12 cellular contexts compared by ENCODE assay signal in genomic region chr9:22005700-22006605, GRCh38. TPM values are rescaled to one million over a fixed set of nuclear protein-coding genes. Genes with fewer than 3 reads are reported as not detected.
DNase-seq lines count a peak whose midpoint lies in the region; ATAC-seq, FAIRE-seq and TF ChIP-seq lines count a peak whose summit lies in the region.
"Had no signal": no experiment of that assay in that cellular context is flagged by ENCODE, and none has a peak within 500 bp of the region (broad histone marks: within the 10 kb centered on the region; RNA-seq: fewer than 3 reads in every experiment).

No MANE protein-coding gene starts in this region.

- H3K4me1 ChIP-seq in hepatocyte (ENCODE audit: insufficient read depth) (no peaks in the 10 kb centered on the region), small intestine (ENCODE audit: control insufficient read depth in 2 of 2, insufficient read depth in 1 of 2, low read depth in 1 of 2, low read length in 1 of 2) (no peaks in the 10 kb centered on the region)

- H3K9me3 ChIP-seq in hepatocyte (ENCODE audit: low read depth) (no peaks in the 10 kb centered on the region), small intestine (ENCODE audit: control insufficient read depth, low read depth) (no peaks in the 10 kb centered on the region)

- no peak overlapping the region for H3K4me3 Mint-ChIP-seq in activated CD8-positive, alpha-beta memory T cell treated with anti-CD3 and anti-CD28 coated beads, Interleukin-2, amount 10 ng/mL, durations not matched to agents 7 days and 5 days
- peak overlapping the region; percentile 16 for H3K4me3 Mint-ChIP-seq in activated T-helper 2 cell treated with anti-CD3 and anti-CD28 coated beads, Interferon-gamma antibody, Interleukin-2, Interleukin-4, amounts not matched to agents 10 μg/mL and 5 μg/mL and 100 μg/mL, durations not matched to agents 14 hours and 24 hours and 36 hours (ENCODE audit: low read depth)

- peaks cover 10% of the 10 kb centered on the region for H3K36me3 Mint-ChIP-seq in activated CD8-positive, alpha-beta memory T cell treated with anti-CD3 and anti-CD28 coated beads, Interleukin-2, amount 10 ng/mL, durations not matched to agents 7 days and 5 days
- H3K36me3 Mint-ChIP-seq in activated T-helper 2 cell treated with anti-CD3 and anti-CD28 coated beads, Interferon-gamma antibody, Interleukin-2, Interleukin-4, amounts not matched to agents 10 μg/mL and 5 μg/mL and 100 μg/mL, durations not matched to agents 14 hours and 24 hours and 36 hours (ENCODE audit: low read depth), result peaks cover 16% of the 10 kb centered on the region
- H3K36me3 Mint-ChIP-seq: immature natural killer cell had no signal

- H3K36me3 ChIP-seq in hepatocyte (replicated peaks; ENCODE audit: insufficient read depth, low read depth) (no peaks in the 10 kb centered on the region), small intestine (ENCODE audit: control insufficient read depth in 2 of 2, insufficient read depth in 2 of 2, low read length in 2 of 2) (peaks cover 0 to 6% of the 10 kb centered on the region in 2 donors)

- H3K27me3 ChIP-seq in hepatocyte, result peaks cover 64% of the 10 kb centered on the region
- peaks cover 0 to 16% of the 10 kb centered on the region in 2 donors for H3K27me3 ChIP-seq in small intestine (ENCODE audit: control insufficient read depth in 2 of 2, insufficient read depth in 2 of 2, low read length in 2 of 2)

- no peaks in the 10 kb centered on the region for H3K9me2 ChIP-seq in hepatocyte (replicated peaks; ENCODE audit: insufficient read depth)

- TF ChIP-seq CTCF in hepatocyte (IDR thresholded peaks at IDR 0.05; ENCODE audit: poor library complexity), result no peak

- CTCF ChIA-PET in activated CD8-positive, alpha-beta memory T cell treated with anti-CD3 and anti-CD28 coated beads, Interleukin-2, amount 10 ng/mL, durations not matched to agents 7 days and 5 days (lab: Charles Lee), result interaction anchor here (3.3 to 5.9 kb wide), 4 partner anchors 11 to 193 kb away, joined by 37 to 72 read pairs (median 66); partner anchors contain the start of genes CDKN2A and CDKN2B-AS1

- DNase-seq in activated CD8-positive, alpha-beta memory T cell treated with anti-CD3 and anti-CD28 coated beads for 24 hours, result peak; percentile 55
- DNase-seq in activated CD8-positive, alpha-beta memory T cell treated with anti-CD3 and anti-CD28 coated beads, Interleukin-2, amount 10 ng/mL, durations not matched to agents 7 days and 5 days, result no peak
- no peak for DNase-seq in activated T-helper 2 cell treated with anti-CD3 and anti-CD28 coated beads, Interferon-gamma antibody, Interleukin-2, Interleukin-4, amounts not matched to agents 10 μg/mL and 5 μg/mL and 100 μg/mL, durations not matched to agents 14 hours and 24 hours and 36 hours (ENCODE audit: low spot score)
- DNase-seq in hepatocyte (ENCODE audit: low spot score), result peak; percentile 22
- DNase-seq in small intestine, result peak; percentile 39
- DNase-seq in substantia nigra (lab: John Stamatoyannopoulos, UW), result no peak
- DNase-seq in UCSD-AML1 (lab: John Stamatoyannopoulos, UW; ENCODE audit: unreplicated experiment), result no peak
- no peak for DNase-seq in mesenteric fat pad (ENCODE audit: low spot score)
- DNase-seq: activated CD4-positive, alpha-beta T cell treated with anti-CD3 and anti-CD28 coated beads, Interleukin-2, amount 50 U/mL, for 1 hour; caudate nucleus; immature natural killer cell; NCI-H1092 treated with DMSO at 0.1 percent for 48 hours had no signal

- H3K4me2 ChIP-seq in hepatocyte, result peak overlapping the region; percentile 70

- H4K20me1 ChIP-seq in hepatocyte (ENCODE audit: insufficient read depth, poor library complexity, severe bottlenecking), result no peaks in the 10 kb centered on the region

- intact Hi-C loops in activated T-helper 2 cell treated with anti-CD3 and anti-CD28 coated beads, Interferon-gamma antibody, Interleukin-2, Interleukin-4, amounts not matched to agents 10 μg/mL and 5 μg/mL and 100 μg/mL, durations not matched to agents 14 hours and 24 hours and 36 hours (cut with micrococcal nuclease), result loop anchor here (2.0 kb wide), 1 partner anchor 31 kb away; no protein-coding TSS in a partner anchor

- H3K27ac Mint-ChIP-seq in activated CD8-positive, alpha-beta memory T cell treated with anti-CD3 and anti-CD28 coated beads, Interleukin-2, amount 10 ng/mL, durations not matched to agents 7 days and 5 days, result no peak overlapping the region
- H3K27ac Mint-ChIP-seq in activated T-helper 2 cell treated with anti-CD3 and anti-CD28 coated beads, Interferon-gamma antibody, Interleukin-2, Interleukin-4, amounts not matched to agents 10 μg/mL and 5 μg/mL and 100 μg/mL, durations not matched to agents 14 hours and 24 hours and 36 hours, result no peak overlapping the region
- H3K27ac Mint-ChIP-seq: immature natural killer cell had no signal

- H3K9me3 Mint-ChIP-seq in activated CD8-positive, alpha-beta memory T cell treated with anti-CD3 and anti-CD28 coated beads, Interleukin-2, amount 10 ng/mL, durations not matched to agents 7 days and 5 days (ENCODE audit: low read depth), result no peaks in the 10 kb centered on the region
- no peaks in the 10 kb centered on the region for H3K9me3 Mint-ChIP-seq in activated T-helper 2 cell treated with anti-CD3 and anti-CD28 coated beads, Interferon-gamma antibody, Interleukin-2, Interleukin-4, amounts not matched to agents 10 μg/mL and 5 μg/mL and 100 μg/mL, durations not matched to agents 14 hours and 24 hours and 36 hours
- H3K9me3 Mint-ChIP-seq: immature natural killer cell had no signal

- no peak for ATAC-seq in activated CD8-positive, alpha-beta memory T cell treated with anti-CD3 and anti-CD28 coated beads, Interleukin-2, amount 10 ng/mL, durations not matched to agents 7 days and 5 days

- peaks cover 71% of the 10 kb centered on the region for H3K27me3 Mint-ChIP-seq in activated CD8-positive, alpha-beta memory T cell treated with anti-CD3 and anti-CD28 coated beads, Interleukin-2, amount 10 ng/mL, durations not matched to agents 7 days and 5 days
- peaks cover 75% of the 10 kb centered on the region for H3K27me3 Mint-ChIP-seq in activated T-helper 2 cell treated with anti-CD3 and anti-CD28 coated beads, Interferon-gamma antibody, Interleukin-2, Interleukin-4, amounts not matched to agents 10 μg/mL and 5 μg/mL and 100 μg/mL, durations not matched to agents 14 hours and 24 hours and 36 hours (ENCODE audit: low read depth)

- no peak overlapping the region for H3K27ac ChIP-seq in hepatocyte
- H3K27ac ChIP-seq in small intestine (ENCODE audit: low read depth in 1 of 2, low read length in 1 of 2), result no peak overlapping the region
- H3K27ac ChIP-seq in substantia nigra (ENCODE audit: low read depth, low read length, poor library complexity, severe bottlenecking), result no peak overlapping the region

- no peak overlapping the region for H2AFZ ChIP-seq in hepatocyte

- no peaks in the 10 kb centered on the region for H3K79me2 ChIP-seq in hepatocyte

- WGBS in hepatocyte (ENCODE audit: low lambda C conversion rate, missing lambda C conversion rate), result 3% methylated on average over 42 of the region's 44 CpGs
- 10 to 15% (median 12%) methylated on average over 44 of the region's 44 CpGs for WGBS in small intestine, 3 donors

- H3K4me3 ChIP-seq in hepatocyte (no peak overlapping the region), small intestine (ENCODE audit: low read depth in 1 of 2, low read length in 2 of 2) (peak overlapping the region in 1 of 2 donors; percentile 52)

- no peak for FAIRE-seq in small intestine (lab: Jason Lieb, UNC)

- H3K4me1 Mint-ChIP-seq in activated CD8-positive, alpha-beta memory T cell treated with anti-CD3 and anti-CD28 coated beads, Interleukin-2, amount 10 ng/mL, durations not matched to agents 7 days and 5 days, result peaks cover 30% of the 10 kb centered on the region
- H3K4me1 Mint-ChIP-seq in activated T-helper 2 cell treated with anti-CD3 and anti-CD28 coated beads, Interferon-gamma antibody, Interleukin-2, Interleukin-4, amounts not matched to agents 10 μg/mL and 5 μg/mL and 100 μg/mL, durations not matched to agents 14 hours and 24 hours and 36 hours (ENCODE audit: low read depth), result peaks cover 27% of the 10 kb centered on the region

RNA-seq across cellular contexts. Expression of gene CDKN2B, which starts 3.2 kb away (rescaled TPM):
- total RNA-seq in activated CD8-positive, alpha-beta memory T cell treated with anti-CD3 and anti-CD28 coated beads, Interleukin-2, amount 10 ng/mL, durations not matched to agents 7 days and 5 days, result 1 to 10 TPM in 1 of 2 experiments, under 1 TPM in 1; 0.93 to 5.9 TPM
- 0.62 and 0.69 TPM in 2 replicates for total RNA-seq in activated T-helper 2 cell treated with anti-CD3 and anti-CD28 coated beads, Interferon-gamma antibody, Interleukin-2, Interleukin-4, amounts not matched to agents 10 μg/mL and 5 μg/mL and 100 μg/mL, durations not matched to agents 14 hours and 24 hours and 36 hours
- 8.5 and 18.6 TPM in 2 replicates for total RNA-seq in hepatocyte
- 6.0 and 15.1 TPM in 2 replicates for polyA plus RNA-seq in hepatocyte
- 10 to 100 TPM; 12.8 to 81.4 (median 72.7) TPM for polyA plus RNA-seq in small intestine
- 68.7 TPM for total RNA-seq in mesenteric fat pad

RNA-seq across cellular contexts. Expression of gene CDKN2B-AS1, which starts 11.4 kb away (rescaled TPM):
- 1 to 10 TPM; 3.3 to 3.4 TPM for total RNA-seq in activated CD8-positive, alpha-beta memory T cell treated with anti-CD3 and anti-CD28 coated beads, Interleukin-2, amount 10 ng/mL, durations not matched to agents 7 days and 5 days
- 0.82 and 1.1 TPM in 2 replicates for total RNA-seq in activated T-helper 2 cell treated with anti-CD3 and anti-CD28 coated beads, Interferon-gamma antibody, Interleukin-2, Interleukin-4, amounts not matched to agents 10 μg/mL and 5 μg/mL and 100 μg/mL, durations not matched to agents 14 hours and 24 hours and 36 hours
- total RNA-seq in hepatocyte (0.27 and 1.1 TPM in 2 replicates), mesenteric fat pad (0.64 TPM)
- polyA plus RNA-seq in hepatocyte (0.26 and 0.68 TPM in 2 replicates), small intestine (1 to 10 TPM; 1.3 to 8.7 (median 8.4) TPM)

RNA-seq across cellular contexts. Expression of gene CDKN2A, which starts 11.8 kb away (rescaled TPM):
- 10 to 100 TPM; 16.9 to 34.1 TPM for total RNA-seq in activated CD8-positive, alpha-beta memory T cell treated with anti-CD3 and anti-CD28 coated beads, Interleukin-2, amount 10 ng/mL, durations not matched to agents 7 days and 5 days
- 5.8 and 7.4 TPM in 2 replicates for total RNA-seq in activated T-helper 2 cell treated with anti-CD3 and anti-CD28 coated beads, Interferon-gamma antibody, Interleukin-2, Interleukin-4, amounts not matched to agents 10 μg/mL and 5 μg/mL and 100 μg/mL, durations not matched to agents 14 hours and 24 hours and 36 hours
- 0.76 and 0.90 TPM in 2 replicates for total RNA-seq in hepatocyte
- polyA plus RNA-seq in hepatocyte, result 2.9 and 4.8 TPM in 2 replicates
- polyA plus RNA-seq in small intestine, result 1 to 10 TPM in 1 of 3 donors, under 1 TPM in 1, not detected in 1; 0.30 to 2.7 TPM
- total RNA-seq in mesenteric fat pad, result 4.2 TPM

Comparison
In these comparisons a context has a peak if more than half of its experiments do, and no peak if none do; other contexts are left out.
1. DNase-seq: peak in activated CD8-positive, alpha-beta memory T cell treated with anti-CD3 and anti-CD28 coated beads for 24 hours (single experiment), hepatocyte (single experiment) and small intestine (single experiment); none in activated CD8-positive, alpha-beta memory T cell treated with anti-CD3 and anti-CD28 coated beads, Interleukin-2, amount 10 ng/mL, durations not matched to agents 7 days and 5 days (single experiment), activated T-helper 2 cell treated with anti-CD3 and anti-CD28 coated beads, Interferon-gamma antibody, Interleukin-2, Interleukin-4, amounts not matched to agents 10 μg/mL and 5 μg/mL and 100 μg/mL, durations not matched to agents 14 hours and 24 hours and 36 hours (single experiment), substantia nigra (0 of 49), UCSD-AML1 (single experiment) and mesenteric fat pad (single experiment).